ENCODE assay signal across 29 cellular contexts in the genomic region with DNA sequence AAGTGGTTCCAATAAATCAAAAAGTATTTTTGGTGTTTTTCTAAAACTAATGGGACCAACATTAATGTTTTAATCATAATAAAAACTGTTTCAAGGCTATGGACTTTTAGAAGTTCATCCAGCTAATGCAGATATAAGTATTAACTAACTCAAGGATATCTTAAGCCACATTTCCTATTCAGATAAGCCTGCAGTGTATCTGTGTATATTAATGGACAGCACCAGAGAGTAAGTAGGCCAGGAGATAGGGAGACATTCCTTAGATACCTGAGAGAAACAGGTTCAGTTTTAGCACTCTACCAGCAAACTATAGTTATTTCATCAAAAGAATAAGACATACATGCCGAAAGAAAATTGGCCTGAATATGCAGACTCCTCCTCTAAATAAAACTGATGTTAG. TPM values are rescaled to one million over a fixed set of nuclear protein-coding genes. Genes with fewer than 3 reads are reported as not detected.
"Had no signal": no experiment of that assay in that cellular context is flagged by ENCODE, and none has a peak within 500 bp of the region (broad histone marks: within the 10 kb centered on the region; RNA-seq: fewer than 3 reads in every experiment).

No MANE protein-coding gene starts in this region.

- H3K27me3 Mint-ChIP-seq: activated CD4-positive, alpha-beta T cell treated with anti-CD3 and anti-CD28 coated beads, Interleukin-2, amount 10 ng/mL, durations not matched to agents 24 days and 14 days; activated naive CD8-positive, alpha-beta T cell treated with anti-CD3 and anti-CD28 coated beads for 36 hours; brain had no signal

- H3K4me1 ChIP-seq: Peyer's patch had no signal

- H3K27ac ChIP-seq: KMS-11, Peyer's patch, WERI-Rb-1 had no signal

- H3K27ac Mint-ChIP-seq: activated CD4-positive, alpha-beta T cell treated with anti-CD3 and anti-CD28 coated beads, Interleukin-2, amount 10 ng/mL, durations not matched to agents 24 days and 14 days; activated naive CD8-positive, alpha-beta T cell treated with anti-CD3 and anti-CD28 coated beads for 36 hours had no signal

- H3K4me2 ChIP-seq: KMS-11 had no signal

- ATAC-seq: PC-3 had no signal

- DNase-seq: activated CD4-positive, alpha-beta T cell treated with anti-CD3 and anti-CD28 coated beads, Interleukin-2, amount 10 ng/mL, durations not matched to agents 24 days and 14 days; activated CD4-positive, alpha-beta T cell treated with anti-CD3 and anti-CD28 coated beads, Interleukin-2, amount 50 U/mL, for 4 hours; activated CD8-positive, alpha-beta memory T cell treated with anti-CD3 and anti-CD28 coated beads, Interleukin-2, amount 50 U/mL, for 4 hours; activated effector memory CD4-positive, alpha-beta T cell treated with Interleukin-2 at 50 U/mL for 16 hours; activated naive CD4-positive, alpha-beta T cell treated with anti-CD3 and anti-CD28 coated beads, Interleukin-2, amount 50 U/mL, for 16 hours; activated naive CD8-positive, alpha-beta T cell treated with anti-CD3 and anti-CD28 coated beads for 36 hours; activated T-cell treated with anti-CD3 and anti-CD28 coated beads for 4 hours; activated T-cell treated with anti-CD3 and anti-CD28 coated beads, Interleukin-2, amount 50 U/mL, for 48 hours; central memory CD4-positive, alpha-beta T cell; MM.1S; MV-4-11; NCI-H1092; NCI-H1436 treated with DMSO at 0.1 percent for 48 hours; NCI-H1694 treated with DMSO at 0.1 percent for 48 hours; NCI-H2029; NCI-H510A; NCI-H526; NCI-H748 treated with DMSO at 0.1 percent for 48 hours; NK-92 treated with Interleukin-12 subunit alpha and Interleukin-12 subunit beta, amount 100 ng/mL, for 24 hours; PC-3; Peyer's patch; RPMI8226; SIG-M5; T1000; WERI-Rb-1 had no signal

- H3K4me3 ChIP-seq: Peyer's patch had no signal

- H3K9ac ChIP-seq: KMS-11 had no signal

- H3K4me3 Mint-ChIP-seq: activated CD4-positive, alpha-beta T cell treated with anti-CD3 and anti-CD28 coated beads, Interleukin-2, amount 10 ng/mL, durations not matched to agents 24 days and 14 days; activated naive CD8-positive, alpha-beta T cell treated with anti-CD3 and anti-CD28 coated beads for 36 hours; brain had no signal

- H3K4me1 Mint-ChIP-seq: activated CD4-positive, alpha-beta T cell treated with anti-CD3 and anti-CD28 coated beads, Interleukin-2, amount 10 ng/mL, durations not matched to agents 24 days and 14 days had no signal

- H3K9me3 ChIP-seq: Peyer's patch had no signal

- H3K27me3 ChIP-seq: Peyer's patch had no signal

RNA-seq across cellular contexts. Expression of gene SLC3A1, which starts 58.7 kb away (rescaled TPM):
- total RNA-seq: activated CD4-positive, alpha-beta T cell treated with anti-CD3 and anti-CD28 coated beads, Interleukin-2, amount 10 ng/mL, durations not matched to agents 24 days and 14 days; activated naive CD8-positive, alpha-beta T cell treated with anti-CD3 and anti-CD28 coated beads for 36 hours; bronchial epithelial cell; LHCN-M2 had no signal
